Comparison of ENCODE assay signal across 1 cellular context in the genomic region with DNA sequence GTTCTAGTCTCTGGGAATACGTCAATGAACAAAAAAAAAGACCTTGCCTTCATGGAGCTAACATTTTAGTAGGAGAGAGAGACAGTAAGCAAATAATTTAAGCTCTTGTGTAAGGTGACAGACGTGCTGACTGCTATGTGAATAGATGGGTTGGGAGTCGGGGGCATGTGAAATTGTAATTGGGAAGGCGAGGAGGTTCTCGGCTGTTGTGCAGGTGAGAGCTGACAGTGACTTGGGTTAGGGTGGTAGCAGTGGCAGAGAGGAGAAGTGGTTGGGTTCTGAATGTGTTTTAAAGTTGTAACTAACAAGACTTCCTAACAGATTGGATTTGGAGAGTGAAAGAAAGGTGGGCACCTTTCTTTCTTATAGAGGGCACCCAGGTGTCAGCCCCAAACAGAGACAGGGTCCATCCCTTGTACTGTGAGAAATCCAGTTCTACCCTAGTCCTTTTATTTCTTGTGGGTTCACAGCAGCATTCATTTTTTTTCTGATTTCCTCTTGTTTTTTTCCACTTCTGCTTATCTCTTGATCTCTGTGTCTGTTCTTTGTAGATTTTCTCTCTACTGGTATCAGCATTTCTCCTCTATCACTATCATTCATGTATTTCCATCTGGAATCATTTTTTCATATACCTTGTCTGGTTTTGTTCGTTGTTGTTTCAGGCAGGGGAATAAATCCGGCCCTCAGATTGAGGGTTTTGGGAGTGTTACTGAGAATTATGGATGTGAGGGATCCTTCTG.
TF ChIP-seq lines count a peak whose summit lies in the region.

No MANE protein-coding gene starts in this region.

TF ChIP-seq in GM23338, 12 proteins besides CTCF, POLR2A, EP300 and RAD21 (continued from another document):
- TF ChIP-seq, protein P1, sequence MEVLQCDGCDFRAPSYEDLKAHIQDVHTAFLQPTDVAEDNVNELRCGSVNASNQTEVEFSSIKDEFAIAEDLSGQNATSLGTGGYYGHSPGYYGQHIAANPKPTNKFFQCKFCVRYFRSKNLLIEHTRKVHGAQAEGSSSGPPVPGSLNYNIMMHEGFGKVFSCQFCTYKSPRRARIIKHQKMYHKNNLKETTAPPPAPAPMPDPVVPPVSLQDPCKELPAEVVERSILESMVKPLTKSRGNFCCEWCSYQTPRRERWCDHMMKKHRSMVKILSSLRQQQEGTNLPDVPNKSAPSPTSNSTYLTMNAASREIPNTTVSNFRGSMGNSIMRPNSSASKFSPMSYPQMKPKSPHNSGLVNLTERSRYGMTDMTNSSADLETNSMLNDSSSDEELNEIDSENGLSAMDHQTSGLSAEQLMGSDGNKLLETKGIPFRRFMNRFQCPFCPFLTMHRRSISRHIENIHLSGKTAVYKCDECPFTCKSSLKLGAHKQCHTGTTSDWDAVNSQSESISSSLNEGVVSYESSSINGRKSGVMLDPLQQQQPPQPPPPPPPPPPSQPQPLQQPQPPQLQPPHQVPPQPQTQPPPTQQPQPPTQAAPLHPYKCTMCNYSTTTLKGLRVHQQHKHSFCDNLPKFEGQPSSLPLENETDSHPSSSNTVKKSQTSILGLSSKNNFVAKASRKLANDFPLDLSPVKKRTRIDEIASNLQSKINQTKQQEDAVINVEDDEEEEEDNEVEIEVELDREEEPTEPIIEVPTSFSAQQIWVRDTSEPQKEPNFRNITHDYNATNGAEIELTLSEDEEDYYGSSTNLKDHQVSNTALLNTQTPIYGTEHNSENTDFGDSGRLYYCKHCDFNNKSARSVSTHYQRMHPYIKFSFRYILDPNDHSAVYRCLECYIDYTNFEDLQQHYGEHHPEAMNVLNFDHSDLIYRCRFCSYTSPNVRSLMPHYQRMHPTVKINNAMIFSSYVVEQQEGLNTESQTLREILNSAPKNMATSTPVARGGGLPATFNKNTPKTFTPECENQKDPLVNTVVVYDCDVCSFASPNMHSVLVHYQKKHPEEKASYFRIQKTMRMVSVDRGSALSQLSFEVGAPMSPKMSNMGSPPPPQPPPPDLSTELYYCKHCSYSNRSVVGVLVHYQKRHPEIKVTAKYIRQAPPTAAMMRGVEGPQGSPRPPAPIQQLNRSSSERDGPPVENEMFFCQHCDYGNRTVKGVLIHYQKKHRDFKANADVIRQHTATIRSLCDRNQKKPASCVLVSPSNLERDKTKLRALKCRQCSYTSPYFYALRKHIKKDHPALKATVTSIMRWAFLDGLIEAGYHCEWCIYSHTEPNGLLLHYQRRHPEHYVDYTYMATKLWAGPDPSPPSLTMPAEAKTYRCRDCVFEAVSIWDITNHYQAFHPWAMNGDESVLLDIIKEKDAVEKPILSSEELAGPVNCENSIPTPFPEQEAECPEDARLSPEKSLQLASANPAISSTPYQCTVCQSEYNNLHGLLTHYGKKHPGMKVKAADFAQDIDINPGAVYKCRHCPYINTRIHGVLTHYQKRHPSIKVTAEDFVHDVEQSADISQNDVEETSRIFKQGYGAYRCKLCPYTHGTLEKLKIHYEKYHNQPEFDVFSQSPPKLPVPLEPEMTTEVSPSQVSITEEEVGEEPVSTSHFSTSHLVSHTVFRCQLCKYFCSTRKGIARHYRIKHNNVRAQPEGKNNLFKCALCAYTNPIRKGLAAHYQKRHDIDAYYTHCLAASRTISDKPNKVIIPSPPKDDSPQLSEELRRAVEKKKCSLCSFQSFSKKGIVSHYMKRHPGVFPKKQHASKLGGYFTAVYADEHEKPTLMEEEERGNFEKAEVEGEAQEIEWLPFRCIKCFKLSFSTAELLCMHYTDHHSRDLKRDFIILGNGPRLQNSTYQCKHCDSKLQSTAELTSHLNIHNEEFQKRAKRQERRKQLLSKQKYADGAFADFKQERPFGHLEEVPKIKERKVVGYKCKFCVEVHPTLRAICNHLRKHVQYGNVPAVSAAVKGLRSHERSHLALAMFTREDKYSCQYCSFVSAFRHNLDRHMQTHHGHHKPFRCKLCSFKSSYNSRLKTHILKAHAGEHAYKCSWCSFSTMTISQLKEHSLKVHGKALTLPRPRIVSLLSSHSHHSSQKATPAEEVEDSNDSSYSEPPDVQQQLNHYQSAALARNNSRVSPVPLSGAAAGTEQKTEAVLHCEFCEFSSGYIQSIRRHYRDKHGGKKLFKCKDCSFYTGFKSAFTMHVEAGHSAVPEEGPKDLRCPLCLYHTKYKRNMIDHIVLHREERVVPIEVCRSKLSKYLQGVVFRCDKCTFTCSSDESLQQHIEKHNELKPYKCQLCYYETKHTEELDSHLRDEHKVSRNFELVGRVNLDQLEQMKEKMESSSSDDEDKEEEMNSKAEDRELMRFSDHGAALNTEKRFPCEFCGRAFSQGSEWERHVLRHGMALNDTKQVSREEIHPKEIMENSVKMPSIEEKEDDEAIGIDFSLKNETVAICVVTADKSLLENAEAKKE (CRISPR knock-in tag; IDR thresholded peaks at IDR 0.05), result no peak
- TF ChIP-seq NANOG (IDR thresholded peaks at IDR 0.05; ENCODE audit: borderline replicate concordance) (no peak), ZNF331 (CRISPR knock-in tag; IDR thresholded peaks at IDR 0.05; ENCODE audit: low read depth) (no peak), EZH2phosphoT487 (IDR thresholded peaks at IDR 0.05; ENCODE audit: unreplicated experiment) (no peak), STAT1 (IDR thresholded peaks at IDR 0.05; ENCODE audit: unreplicated experiment) (no peak), EZH2 (IDR thresholded peaks at IDR 0.05; ENCODE audit: low read depth, unreplicated experiment) (no peak), CREB1 (CRISPR knock-in tag; IDR thresholded peaks at IDR 0.05; ENCODE audit: low read depth) (no peak)
- TF ChIP-seq, protein P2, sequence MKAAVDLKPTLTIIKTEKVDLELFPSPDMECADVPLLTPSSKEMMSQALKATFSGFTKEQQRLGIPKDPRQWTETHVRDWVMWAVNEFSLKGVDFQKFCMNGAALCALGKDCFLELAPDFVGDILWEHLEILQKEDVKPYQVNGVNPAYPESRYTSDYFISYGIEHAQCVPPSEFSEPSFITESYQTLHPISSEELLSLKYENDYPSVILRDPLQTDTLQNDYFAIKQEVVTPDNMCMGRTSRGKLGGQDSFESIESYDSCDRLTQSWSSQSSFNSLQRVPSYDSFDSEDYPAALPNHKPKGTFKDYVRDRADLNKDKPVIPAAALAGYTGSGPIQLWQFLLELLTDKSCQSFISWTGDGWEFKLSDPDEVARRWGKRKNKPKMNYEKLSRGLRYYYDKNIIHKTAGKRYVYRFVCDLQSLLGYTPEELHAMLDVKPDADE (IDR thresholded peaks at IDR 0.05), result no peak
- TF ChIP-seq, protein P3, sequence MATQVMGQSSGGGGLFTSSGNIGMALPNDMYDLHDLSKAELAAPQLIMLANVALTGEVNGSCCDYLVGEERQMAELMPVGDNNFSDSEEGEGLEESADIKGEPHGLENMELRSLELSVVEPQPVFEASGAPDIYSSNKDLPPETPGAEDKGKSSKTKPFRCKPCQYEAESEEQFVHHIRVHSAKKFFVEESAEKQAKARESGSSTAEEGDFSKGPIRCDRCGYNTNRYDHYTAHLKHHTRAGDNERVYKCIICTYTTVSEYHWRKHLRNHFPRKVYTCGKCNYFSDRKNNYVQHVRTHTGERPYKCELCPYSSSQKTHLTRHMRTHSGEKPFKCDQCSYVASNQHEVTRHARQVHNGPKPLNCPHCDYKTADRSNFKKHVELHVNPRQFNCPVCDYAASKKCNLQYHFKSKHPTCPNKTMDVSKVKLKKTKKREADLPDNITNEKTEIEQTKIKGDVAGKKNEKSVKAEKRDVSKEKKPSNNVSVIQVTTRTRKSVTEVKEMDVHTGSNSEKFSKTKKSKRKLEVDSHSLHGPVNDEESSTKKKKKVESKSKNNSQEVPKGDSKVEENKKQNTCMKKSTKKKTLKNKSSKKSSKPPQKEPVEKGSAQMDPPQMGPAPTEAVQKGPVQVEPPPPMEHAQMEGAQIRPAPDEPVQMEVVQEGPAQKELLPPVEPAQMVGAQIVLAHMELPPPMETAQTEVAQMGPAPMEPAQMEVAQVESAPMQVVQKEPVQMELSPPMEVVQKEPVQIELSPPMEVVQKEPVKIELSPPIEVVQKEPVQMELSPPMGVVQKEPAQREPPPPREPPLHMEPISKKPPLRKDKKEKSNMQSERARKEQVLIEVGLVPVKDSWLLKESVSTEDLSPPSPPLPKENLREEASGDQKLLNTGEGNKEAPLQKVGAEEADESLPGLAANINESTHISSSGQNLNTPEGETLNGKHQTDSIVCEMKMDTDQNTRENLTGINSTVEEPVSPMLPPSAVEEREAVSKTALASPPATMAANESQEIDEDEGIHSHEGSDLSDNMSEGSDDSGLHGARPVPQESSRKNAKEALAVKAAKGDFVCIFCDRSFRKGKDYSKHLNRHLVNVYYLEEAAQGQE (IDR thresholded peaks at IDR 0.05; ENCODE audit: unreplicated experiment), result no peak
